In genomic region chrX:40176979-40177430, GRCh38 we compare ENCODE assay signal across 8 cellular contexts.
DNase-seq lines count a peak whose midpoint lies in the region; FAIRE-seq and TF ChIP-seq lines count a peak whose summit lies in the region.

No MANE protein-coding gene starts in this region.

- no peak overlapping the region for H2AFZ ChIP-seq in fibroblast of lung (ENCODE audit: low read length)

- TF ChIP-seq CTCF in WERI-Rb-1 (IDR thresholded peaks at IDR 0.05; ENCODE audit: low read depth, low read length) (peak; percentile 48), fibroblast of lung (conservative IDR thresholded peaks at IDR 0.05 in 1 of 2, IDR thresholded peaks at IDR 0.05 in 1 of 2; ENCODE audit: low read depth in 1 of 2, low read length in 2 of 2) (no peak)

- no peaks in the 10 kb centered on the region; the same call in 1 of the 2 replicates for H3K36me3 ChIP-seq in WERI-Rb-1
- H3K36me3 ChIP-seq in fibroblast of lung (ENCODE audit: control insufficient read depth, insufficient read depth, low read length) = no peaks in the 10 kb centered on the region

- DNase-seq in activated CD8-positive, alpha-beta memory T cell treated with anti-CD3 and anti-CD28 coated beads for 24 hours = peak; percentile 77
- DNase-seq in activated CD8-positive, alpha-beta memory T cell treated with anti-CD3 and anti-CD28 coated beads, Interleukin-2, amount 50 U/mL, for 4 hours = no peak
- peak; percentile 64 for DNase-seq in WERI-Rb-1
- peak in 1 of 2 donors; percentile 29 for DNase-seq in fibroblast of lung (ENCODE audit: low read depth in 2 of 2)
- peak; percentile 80 for DNase-seq in posterior vena cava (ENCODE audit: low spot score)
- DNase-seq in urothelium cell line (ENCODE audit: low spot score) = no peak
- no peak for DNase-seq in iPS-NIHi11 (ENCODE audit: low spot score)
- no peak for DNase-seq in foreskin melanocyte

- FAIRE-seq in urothelium cell line (lab: Jason Lieb, UNC) = no peak

- H3K9ac ChIP-seq in fibroblast of lung (ENCODE audit: insufficient read depth, low read length) = peak overlapping the region; percentile 16

- H3K9me3 ChIP-seq in WERI-Rb-1 (ENCODE audit: severe bottlenecking) = peaks cover 17% of the 10 kb centered on the region
- H3K9me3 ChIP-seq in fibroblast of lung (ENCODE audit: control insufficient read depth, insufficient read depth, low read depth, low read length) = no peaks in the 10 kb centered on the region

- no peaks in the 10 kb centered on the region for H4K20me1 ChIP-seq in fibroblast of lung (ENCODE audit: control insufficient read depth, extremely low read depth, insufficient read depth, low read length)

- intact Hi-C loops in posterior vena cava (cut with DNase I) = no loop called here

- H3K27ac ChIP-seq in WERI-Rb-1 (peak overlapping the region; percentile 96), fibroblast of lung (ENCODE audit: insufficient read depth, low read length) (no peak overlapping the region)

- no peaks in the 10 kb centered on the region for H3K4me1 ChIP-seq in fibroblast of lung (ENCODE audit: control insufficient read depth, extremely low read depth, insufficient read depth, low read length)

- H3K79me2 ChIP-seq in fibroblast of lung (ENCODE audit: control insufficient read depth, insufficient read depth, low read length) = no peaks in the 10 kb centered on the region

- H3K4me2 ChIP-seq in fibroblast of lung (ENCODE audit: extremely low read depth, insufficient read depth, low read length) = no peak overlapping the region

- H3K4me3 ChIP-seq in WERI-Rb-1 (ENCODE audit: low read depth, low read length) = peak overlapping the region; percentile 46
- peak overlapping the region in 1 of 4 experiments; percentile 59 for H3K4me3 ChIP-seq in fibroblast of lung (replicated peaks in 1 of 4; ENCODE audit: control extremely low read depth in 1 of 4, insufficient read depth in 1 of 4, low read depth in 3 of 4, low read length in 4 of 4)

- H3K27me3 ChIP-seq in WERI-Rb-1 (ENCODE audit: insufficient read depth, low read depth, severe bottlenecking) (peaks cover 49% of the 10 kb centered on the region), fibroblast of lung (ENCODE audit: control insufficient read depth, insufficient read depth, low read length) (no peaks in the 10 kb centered on the region)

Comparison
In these comparisons a context has a peak if more than half of its experiments do, and no peak if none do; other contexts are left out.
1. DNase-seq: peak in activated CD8-positive, alpha-beta memory T cell treated with anti-CD3 and anti-CD28 coated beads for 24 hours (single experiment), WERI-Rb-1 (single experiment) and posterior vena cava (single experiment); none in activated CD8-positive, alpha-beta memory T cell treated with anti-CD3 and anti-CD28 coated beads, Interleukin-2, amount 50 U/mL, for 4 hours (single experiment), urothelium cell line (single experiment), iPS-NIHi11 (single experiment) and foreskin melanocyte (single experiment).